Comparison of ENCODE assay signal across 8 cellular contexts in the genomic region with DNA sequence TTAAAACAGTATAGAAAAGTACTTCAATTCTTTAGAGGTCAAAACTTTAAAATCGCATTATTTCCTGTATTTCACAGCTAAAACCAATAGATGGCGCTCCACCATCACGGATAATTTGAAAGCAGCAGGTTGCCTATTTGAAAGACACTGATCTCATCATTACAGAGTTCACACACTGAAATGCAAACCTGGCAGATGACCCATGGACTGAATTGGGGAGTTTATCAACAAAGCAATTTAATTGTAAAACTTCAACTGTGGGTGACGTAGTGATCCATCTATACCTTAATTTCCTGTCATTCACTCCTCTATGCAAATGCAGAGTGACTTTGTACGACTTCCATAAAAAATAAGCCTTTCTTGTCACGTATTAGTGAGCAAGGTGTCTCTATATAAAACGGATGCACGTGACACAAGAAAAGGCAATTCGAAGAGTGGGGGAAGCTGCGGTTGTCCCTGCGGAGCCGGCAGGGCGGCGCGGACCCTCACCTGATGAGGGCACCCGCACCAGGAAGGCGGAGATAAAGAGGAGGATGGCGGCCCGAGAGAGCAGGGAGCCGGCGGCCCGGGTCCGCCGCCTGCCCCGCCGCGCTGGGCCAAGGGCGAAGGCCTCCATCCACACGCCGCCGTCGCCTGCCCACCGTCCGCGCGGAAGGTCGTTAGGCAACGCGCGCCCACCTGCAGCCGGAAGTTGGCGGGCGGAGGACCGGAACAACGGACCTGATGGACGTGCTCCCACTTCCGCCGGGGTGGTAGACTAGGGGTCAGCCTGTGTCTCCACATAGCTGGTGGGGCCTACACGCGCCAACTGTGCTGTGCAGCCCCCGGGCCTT. TPM values are rescaled to one million over a fixed set of nuclear protein-coding genes. Genes with fewer than 3 reads are reported as not detected.
DNase-seq lines count a peak whose midpoint lies in the region; ATAC-seq, FAIRE-seq and TF ChIP-seq lines count a peak whose summit lies in the region.

A gene with protein sequence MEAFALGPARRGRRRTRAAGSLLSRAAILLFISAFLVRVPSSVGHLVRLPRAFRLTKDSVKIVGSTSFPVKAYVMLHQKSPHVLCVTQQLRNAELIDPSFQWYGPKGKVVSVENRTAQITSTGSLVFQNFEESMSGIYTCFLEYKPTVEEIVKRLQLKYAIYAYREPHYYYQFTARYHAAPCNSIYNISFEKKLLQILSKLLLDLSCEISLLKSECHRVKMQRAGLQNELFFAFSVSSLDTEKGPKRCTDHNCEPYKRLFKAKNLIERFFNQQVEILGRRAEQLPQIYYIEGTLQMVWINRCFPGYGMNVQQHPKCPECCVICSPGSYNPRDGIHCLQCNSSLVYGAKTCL (minus strand): TSS at position 668 of the 833 bp plus-strand sequence. CDS start 52 bp downstream, at position 616.

- peak; percentile 48 to 49 for TF ChIP-seq CTCF in endothelial cell of umbilical vein (IDR thresholded peaks at IDR 0.05; ENCODE audit: extremely low read depth in 1 of 2, insufficient read depth in 1 of 2, low read depth in 1 of 2, low read length in 2 of 2)

- H3K27me3 ChIP-seq in endothelial cell of umbilical vein (ENCODE audit: control insufficient read depth in 2 of 2, insufficient read depth in 2 of 2, low read length in 2 of 2) (no peaks in the 10 kb centered on the region), stomach smooth muscle (ENCODE audit: control insufficient read depth in 1 of 2, insufficient read depth in 2 of 2, low read length in 2 of 2) (no peaks in the 10 kb centered on the region)

- H3K27ac ChIP-seq in endothelial cell of umbilical vein (ENCODE audit: insufficient read depth, low read depth, low read length) (no peak within 1 kb of the TSS), stomach smooth muscle (ENCODE audit: low read length) (no peak within 1 kb of the TSS)

- peak within 1 kb of the TSS; percentile 80 for H3K4me3 Mint-ChIP-seq in activated CD8-positive, alpha-beta T cell treated with anti-CD3 and anti-CD28 coated beads, Interleukin-2, amount 10 ng/mL, durations not matched to agents 7 days and 5 days
- H3K4me3 Mint-ChIP-seq in naive B cell: peak within 1 kb of the TSS; percentile 87 to 95 (median 92)

- H4K20me1 ChIP-seq in endothelial cell of umbilical vein (replicated peaks; ENCODE audit: control insufficient read depth, extremely low read depth, insufficient read depth, low read length): no peaks in the 10 kb centered on the region

- H3K27ac Mint-ChIP-seq in activated CD8-positive, alpha-beta T cell treated with anti-CD3 and anti-CD28 coated beads, Interleukin-2, amount 10 ng/mL, durations not matched to agents 7 days and 5 days: peak within 1 kb of the TSS; percentile 88
- peak within 1 kb of the TSS; percentile 54 to 98 (median 84) for H3K27ac Mint-ChIP-seq in naive B cell

- H3K79me2 ChIP-seq in endothelial cell of umbilical vein (ENCODE audit: control insufficient read depth, insufficient read depth, low read length): no peaks in the 10 kb centered on the region

- H3K9me1 ChIP-seq in endothelial cell of umbilical vein (replicated peaks; ENCODE audit: control insufficient read depth, extremely low read depth, insufficient read depth, low read length): no peaks in the 10 kb centered on the region

- no peaks in the 10 kb centered on the region for H3K36me3 Mint-ChIP-seq in activated CD8-positive, alpha-beta T cell treated with anti-CD3 and anti-CD28 coated beads, Interleukin-2, amount 10 ng/mL, durations not matched to agents 7 days and 5 days (ENCODE audit: low read depth)
- no peaks in the 10 kb centered on the region for H3K36me3 Mint-ChIP-seq in naive B cell

- H2AFZ ChIP-seq in endothelial cell of umbilical vein (ENCODE audit: low read depth, low read length): peak within 1 kb of the TSS; percentile 68

- TF ChIP-seq POLR2A in endothelial cell of umbilical vein (IDR thresholded peaks at IDR 0.05; ENCODE audit: low read depth, low read length): no peak

- H3K4me3 ChIP-seq in endothelial cell of umbilical vein (replicated peaks in 1 of 3; ENCODE audit: insufficient read depth in 1 of 3, low read depth in 1 of 3, low read length in 3 of 3) (peak within 1 kb of the TSS in 1 of 3 experiments; percentile 23), stomach smooth muscle (ENCODE audit: low read length in 2 of 2) (peak within 1 kb of the TSS; percentile 71 to 72)

- H3K9me3 Mint-ChIP-seq in activated CD8-positive, alpha-beta T cell treated with anti-CD3 and anti-CD28 coated beads, Interleukin-2, amount 10 ng/mL, durations not matched to agents 7 days and 5 days (ENCODE audit: insufficient read depth): no peaks in the 10 kb centered on the region
- H3K9me3 Mint-ChIP-seq in naive B cell: peaks cover 0 to 1% (median 0%) of the 10 kb centered on the region in 7 donors

- intact Hi-C loops in endothelial cell of umbilical vein (cut with micrococcal nuclease): loop anchor here (1.0 to 5.0 kb wide), 5 partner anchors 326 to 1795 kb away; no protein-coding TSS in a partner anchor

- ATAC-seq in GM18873 (IDR thresholded peaks at IDR 0.05; ENCODE audit: low FRiP score, unreplicated experiment): peak; percentile 70
- ATAC-seq in HG03103 (IDR thresholded peaks at IDR 0.05; ENCODE audit: low read depth, unreplicated experiment): peak; percentile 60
- peak; percentile 80 for ATAC-seq in activated CD8-positive, alpha-beta T cell treated with anti-CD3 and anti-CD28 coated beads, Interleukin-2, amount 10 ng/mL, durations not matched to agents 7 days and 5 days
- peak; percentile 81 to 85 for ATAC-seq in naive B cell (ENCODE audit: low read depth in 2 of 2)

- peak; percentile 53 for FAIRE-seq in endothelial cell of umbilical vein (lab: Jason Lieb, UNC)

- peaks cover 14% of the 10 kb centered on the region for H3K27me3 Mint-ChIP-seq in activated CD8-positive, alpha-beta T cell treated with anti-CD3 and anti-CD28 coated beads, Interleukin-2, amount 10 ng/mL, durations not matched to agents 7 days and 5 days (ENCODE audit: low read depth)
- H3K27me3 Mint-ChIP-seq in naive B cell: no peaks in the 10 kb centered on the region

- dilution Hi-C loops in endothelial cell of umbilical vein (cut with MboI; ENCODE audit: extremely low pct_ligation_motif_present, low sequenced_read_pairs): no loop called here

- H3K9me3 ChIP-seq in endothelial cell of umbilical vein (replicated peaks; ENCODE audit: control insufficient read depth, insufficient read depth, low read length) (no peaks in the 10 kb centered on the region), stomach smooth muscle (ENCODE audit: control insufficient read depth in 2 of 2, low read length in 2 of 2) (no peaks in the 10 kb centered on the region)

- H3K36me3 ChIP-seq in endothelial cell of umbilical vein (ENCODE audit: control insufficient read depth in 2 of 2, extremely low read depth in 1 of 2, insufficient read depth in 2 of 2, low read length in 2 of 2) (no peaks in the 10 kb centered on the region), stomach smooth muscle (ENCODE audit: control insufficient read depth in 2 of 2, insufficient read depth in 2 of 2, low read length in 2 of 2) (no peaks in the 10 kb centered on the region)

- peak within 1 kb of the TSS; percentile 55 for H3K4me2 ChIP-seq in endothelial cell of umbilical vein (ENCODE audit: insufficient read depth, low read length)

- peaks cover 3% of the 10 kb centered on the region for H3K4me1 ChIP-seq in endothelial cell of umbilical vein (ENCODE audit: control insufficient read depth, extremely low read depth, insufficient read depth, low read length)
- H3K4me1 ChIP-seq in stomach smooth muscle (ENCODE audit: control insufficient read depth, insufficient read depth, low read length): peaks cover 4% of the 10 kb centered on the region

- CTCF ChIA-PET in activated CD8-positive, alpha-beta T cell treated with anti-CD3 and anti-CD28 coated beads, Interleukin-2, amount 10 ng/mL, durations not matched to agents 7 days and 5 days (lab: Charles Lee): interaction anchor here (0.6 to 3.3 kb wide), 61 partner anchors 10 to 1277 kb away, joined by 3 to 68 read pairs (median 4); partner anchors contain the start of gene FIGNL1
- CTCF ChIA-PET in endothelial cell of umbilical vein (lab: Charles Lee): interaction anchor here (1.0 to 4.4 kb wide), 8 partner anchors 17 to 1277 kb away, joined by 3 to 59 read pairs (median 6); no protein-coding TSS in a partner anchor

- POLR2A ChIA-PET in activated CD8-positive, alpha-beta T cell treated with anti-CD3 and anti-CD28 coated beads, Interleukin-2, amount 10 ng/mL, durations not matched to agents 7 days and 5 days (lab: Charles Lee): no interaction called here
- POLR2A ChIA-PET in endothelial cell of umbilical vein (lab: Charles Lee): no interaction called here

- BruUV-seq in endothelial cell of umbilical vein (replicated peaks; lab: Mats Ljungman, UMichigan): no TSS peak

- DNase-seq in AML-193 (lab: John Stamatoyannopoulos, UW) (peak; percentile 31 to 66), NCI-H460 (ENCODE audit: extremely low read depth, low read depth) (peak; percentile 5), endothelial cell of umbilical vein (ENCODE audit: low read depth, low spot score) (peak; percentile 40), naive B cell (peak; percentile 64)
- DNase-seq in activated CD8-positive, alpha-beta T cell treated with anti-CD3 and anti-CD28 coated beads, Interleukin-2, amount 10 ng/mL, durations not matched to agents 7 days and 5 days: peak; percentile 71

- peaks cover 14% of the 10 kb centered on the region for H3K4me1 Mint-ChIP-seq in activated CD8-positive, alpha-beta T cell treated with anti-CD3 and anti-CD28 coated beads, Interleukin-2, amount 10 ng/mL, durations not matched to agents 7 days and 5 days (ENCODE audit: low read depth)
- H3K4me1 Mint-ChIP-seq in naive B cell: peaks cover 5 to 16% (median 9%) of the 10 kb centered on the region in 3 donors

- H3K9ac ChIP-seq in endothelial cell of umbilical vein (replicated peaks; ENCODE audit: extremely low read depth, insufficient read depth, low read length): no peak within 1 kb of the TSS
- peak within 1 kb of the TSS; percentile 22 to 41 for H3K9ac ChIP-seq in stomach smooth muscle (ENCODE audit: low read length in 2 of 2)

TF ChIP-seq in endothelial cell of umbilical vein, 7 proteins besides CTCF, POLR2A, EP300 and RAD21 (continues in another document):
- no peak for TF ChIP-seq JUN (IDR thresholded peaks at IDR 0.05; ENCODE audit: borderline replicate concordance, insufficient read depth, insufficient read length, low read depth)

RNA-seq across cellular contexts. Expression of the gene that starts here (rescaled TPM):
- total RNA-seq in NCI-H460 (2014; rRNA removed; shearing (Covaris generic)): not detected in 2 replicates
- not detected in 2 replicates for polyA plus RNA-seq in NCI-H460 (2014; cell fraction: nucleus; rRNA removed)
- total RNA-seq in activated CD8-positive, alpha-beta T cell treated with anti-CD3 and anti-CD28 coated beads, Interleukin-2, amount 10 ng/mL, durations not matched to agents 7 days and 5 days: not detected
- not detected in 2 replicates for total RNA-seq in endothelial cell of umbilical vein
- polyA plus RNA-seq in endothelial cell of umbilical vein (not detected in 2 replicates), naive B cell (ENCODE audit: low read depth in 6 of 6) (not detected)
- not detected in 2 replicates for polyA plus RNA-seq in endothelial cell of umbilical vein (2011; cell fraction: cytosol; rRNA removed)
- not detected in 2 replicates for polyA plus RNA-seq in endothelial cell of umbilical vein (2011; cell fraction: nucleus; rRNA removed)
- not detected in 2 replicates for polyA plus RNA-seq in endothelial cell of umbilical vein (2012)
- not detected in 2 replicates for polyA minus RNA-seq in endothelial cell of umbilical vein
- polyA minus RNA-seq in endothelial cell of umbilical vein (2011; cell fraction: cytosol; rRNA and poly(A)+ RNA removed): not detected
- polyA minus RNA-seq in endothelial cell of umbilical vein (2011; cell fraction: nucleus; rRNA and poly(A)+ RNA removed): not detected in 2 replicates

Comparison
In these comparisons a context has a peak if more than half of its experiments do, and no peak if none do; other contexts are left out.
1. Peak in DNase-seq in NCI-H460; RNA of the gene not detected or under 1 TPM.
2. Peak in DNase-seq and ATAC-seq in activated CD8-positive, alpha-beta T cell treated with anti-CD3 and anti-CD28 coated beads, Interleukin-2, amount 10 ng/mL, durations not matched to agents 7 days and 5 days; RNA of the gene not detected or under 1 TPM.
3. Peak in DNase-seq and H3K4me2 ChIP-seq in endothelial cell of umbilical vein; RNA of the gene not detected or under 1 TPM.
4. Peak in DNase-seq and ATAC-seq in naive B cell; RNA of the gene not detected or under 1 TPM.
5. DNase-seq: peak in every context shown above with its lines; median percentile 71 in activated CD8-positive, alpha-beta T cell treated with anti-CD3 and anti-CD28 coated beads, Interleukin-2, amount 10 ng/mL, durations not matched to agents 7 days and 5 days; 64 in naive B cell; 48 in AML-193; 40 in endothelial cell of umbilical vein; 5 in NCI-H460.